In the genomic region with DNA sequence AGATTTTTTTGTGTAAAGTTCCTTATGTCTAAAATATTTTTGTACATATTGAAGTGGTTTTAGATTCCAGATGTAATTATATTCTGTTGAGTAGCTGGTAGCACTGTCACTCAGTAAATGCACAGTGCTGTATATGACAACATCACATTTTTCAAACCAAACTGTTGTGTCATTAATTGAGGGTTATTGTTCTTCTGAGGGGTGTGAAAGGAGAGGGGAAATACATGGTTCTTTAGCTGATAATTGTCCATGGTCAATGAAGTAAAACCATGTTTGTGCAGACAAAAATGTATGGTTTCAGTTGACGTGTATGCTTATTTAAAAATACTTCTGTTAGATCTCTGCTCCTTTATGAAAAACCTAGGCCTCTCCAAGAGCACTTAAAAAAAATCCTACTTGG, we compare ENCODE assay signal across 1 cellular context.
TF ChIP-seq lines count a peak whose summit lies in the region.

No MANE protein-coding gene starts in this region.

TF ChIP-seq in GM23338, 12 proteins besides CTCF, POLR2A, EP300 and RAD21:
- TF ChIP-seq NANOG (IDR thresholded peaks at IDR 0.05; ENCODE audit: borderline replicate concordance) (no peak), ZNF331 (CRISPR knock-in tag; IDR thresholded peaks at IDR 0.05; ENCODE audit: low read depth) (no peak), CREB1 (CRISPR knock-in tag; IDR thresholded peaks at IDR 0.05; ENCODE audit: low read depth) (no peak), EZH2 (IDR thresholded peaks at IDR 0.05; ENCODE audit: low read depth, unreplicated experiment) (no peak), JUNB (IDR thresholded peaks at IDR 0.05; ENCODE audit: unreplicated experiment) (no peak), STAT1 (IDR thresholded peaks at IDR 0.05; ENCODE audit: unreplicated experiment) (no peak), EZH2phosphoT487 (IDR thresholded peaks at IDR 0.05; ENCODE audit: unreplicated experiment) (no peak)
